In the genomic region with DNA sequence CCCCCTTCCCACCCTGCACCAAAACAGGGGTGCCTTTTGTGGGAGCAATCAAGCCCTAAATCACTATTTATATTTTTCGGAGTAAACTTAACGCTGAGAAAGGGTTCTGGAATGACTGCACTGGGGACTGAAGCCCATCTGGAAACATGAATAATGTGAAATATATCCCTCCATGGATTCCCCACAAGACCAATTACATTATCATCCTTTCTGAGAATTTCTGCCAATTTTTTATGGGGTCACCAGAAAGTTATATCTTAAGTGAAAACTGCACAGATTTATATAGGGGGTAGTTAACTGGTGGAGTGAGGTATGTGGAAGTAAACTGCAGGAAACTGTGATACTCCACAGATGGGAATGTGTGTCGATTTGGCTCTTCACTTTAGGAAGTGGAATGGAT, we compare ENCODE assay signal across 19 cellular contexts.
"Had no signal": no experiment of that assay in that cellular context is flagged by ENCODE, and none has a peak within 500 bp of the region (broad histone marks: within the 10 kb centered on the region; RNA-seq: fewer than 3 reads in every experiment).

No MANE protein-coding gene starts in this region.

- H3K4me3 Mint-ChIP-seq: activated CD4-positive, alpha-beta memory T cell treated with anti-CD3 and anti-CD28 coated beads, Interleukin-2, amount 10 ng/mL, durations not matched to agents 7 days and 5 days; activated CD8-positive, alpha-beta memory T cell treated with anti-CD3 and anti-CD28 coated beads, Interleukin-2, amount 10 ng/mL, durations not matched to agents 7 days and 5 days; activated naive CD8-positive, alpha-beta T cell treated with anti-CD3 and anti-CD28 coated beads, Interleukin-2, amount 10 ng/mL, durations not matched to agents 7 days and 5 days; activated T-helper 17 cell treated with anti-CD3 and anti-CD28 coated beads, Interleukin-2, amount 50 U/mL, for 72 hours had no signal

- H3K4me1 Mint-ChIP-seq: activated CD4-positive, alpha-beta memory T cell treated with anti-CD3 and anti-CD28 coated beads, Interleukin-2, amount 10 ng/mL, durations not matched to agents 7 days and 5 days; activated CD8-positive, alpha-beta memory T cell treated with anti-CD3 and anti-CD28 coated beads, Interleukin-2, amount 10 ng/mL, durations not matched to agents 7 days and 5 days; activated naive CD8-positive, alpha-beta T cell treated with anti-CD3 and anti-CD28 coated beads, Interleukin-2, amount 10 ng/mL, durations not matched to agents 7 days and 5 days; activated T-helper 17 cell treated with anti-CD3 and anti-CD28 coated beads, Interleukin-2, amount 50 U/mL, for 72 hours had no signal

- DNase-seq: activated CD4-positive, alpha-beta memory T cell treated with anti-CD3 and anti-CD28 coated beads, Interleukin-2, amount 10 ng/mL, durations not matched to agents 7 days and 5 days; activated CD4-positive, alpha-beta T cell treated with anti-CD3 and anti-CD28 coated beads for 48 hours; activated CD4-positive, CD25-positive, alpha-beta regulatory T cell; activated CD8-positive, alpha-beta memory T cell treated with anti-CD3 and anti-CD28 coated beads, Interleukin-2, amount 10 ng/mL, durations not matched to agents 7 days and 5 days; activated naive CD4-positive, alpha-beta T cell; activated naive CD8-positive, alpha-beta T cell treated with anti-CD3 and anti-CD28 coated beads, Interleukin-2, amount 10 ng/mL, durations not matched to agents 7 days and 5 days; activated T-cell treated with anti-CD3 and anti-CD28 coated beads, Interleukin-2, amount 50 U/mL, for 1 hour; amygdala; central memory CD4-positive, alpha-beta T cell; kidney; midbrain; sigmoid colon; SJCRH30; spleen; stimulated activated naive CD4-positive, alpha-beta T cell; T1000 had no signal

- H3K27ac ChIP-seq: SJCRH30, spleen had no signal

- H3K27ac Mint-ChIP-seq: activated CD4-positive, alpha-beta memory T cell treated with anti-CD3 and anti-CD28 coated beads, Interleukin-2, amount 10 ng/mL, durations not matched to agents 7 days and 5 days; activated CD8-positive, alpha-beta memory T cell treated with anti-CD3 and anti-CD28 coated beads, Interleukin-2, amount 10 ng/mL, durations not matched to agents 7 days and 5 days; activated naive CD8-positive, alpha-beta T cell treated with anti-CD3 and anti-CD28 coated beads, Interleukin-2, amount 10 ng/mL, durations not matched to agents 7 days and 5 days; activated T-helper 17 cell treated with anti-CD3 and anti-CD28 coated beads, Interleukin-2, amount 50 U/mL, for 72 hours had no signal

- H3K9me3 Mint-ChIP-seq: activated CD4-positive, alpha-beta memory T cell treated with anti-CD3 and anti-CD28 coated beads, Interleukin-2, amount 10 ng/mL, durations not matched to agents 7 days and 5 days; activated naive CD8-positive, alpha-beta T cell treated with anti-CD3 and anti-CD28 coated beads, Interleukin-2, amount 10 ng/mL, durations not matched to agents 7 days and 5 days; activated T-helper 17 cell treated with anti-CD3 and anti-CD28 coated beads, Interleukin-2, amount 50 U/mL, for 72 hours had no signal

- H3K36me3 Mint-ChIP-seq: activated CD8-positive, alpha-beta memory T cell treated with anti-CD3 and anti-CD28 coated beads, Interleukin-2, amount 10 ng/mL, durations not matched to agents 7 days and 5 days; activated naive CD8-positive, alpha-beta T cell treated with anti-CD3 and anti-CD28 coated beads, Interleukin-2, amount 10 ng/mL, durations not matched to agents 7 days and 5 days had no signal

- H3K27me3 ChIP-seq: sigmoid colon, SJCRH30, spleen, tibial nerve had no signal

- H3K27me3 Mint-ChIP-seq: activated CD8-positive, alpha-beta memory T cell treated with anti-CD3 and anti-CD28 coated beads, Interleukin-2, amount 10 ng/mL, durations not matched to agents 7 days and 5 days had no signal

- H3K4me1 ChIP-seq: sigmoid colon, SJCRH30, spleen had no signal

- H3K9me3 ChIP-seq: sigmoid colon, SJCRH30, spleen, tibial nerve had no signal

- H3K4me3 ChIP-seq: coronary artery, sigmoid colon, SJCRH30, spleen, tibial nerve had no signal

- ATAC-seq: activated CD8-positive, alpha-beta memory T cell treated with anti-CD3 and anti-CD28 coated beads, Interleukin-2, amount 10 ng/mL, durations not matched to agents 7 days and 5 days; activated T-helper 17 cell treated with anti-CD3 and anti-CD28 coated beads, Interleukin-2, amount 50 U/mL, for 72 hours had no signal

- H3K36me3 ChIP-seq: sigmoid colon, SJCRH30, spleen, tibial nerve had no signal
